In the genomic region with DNA sequence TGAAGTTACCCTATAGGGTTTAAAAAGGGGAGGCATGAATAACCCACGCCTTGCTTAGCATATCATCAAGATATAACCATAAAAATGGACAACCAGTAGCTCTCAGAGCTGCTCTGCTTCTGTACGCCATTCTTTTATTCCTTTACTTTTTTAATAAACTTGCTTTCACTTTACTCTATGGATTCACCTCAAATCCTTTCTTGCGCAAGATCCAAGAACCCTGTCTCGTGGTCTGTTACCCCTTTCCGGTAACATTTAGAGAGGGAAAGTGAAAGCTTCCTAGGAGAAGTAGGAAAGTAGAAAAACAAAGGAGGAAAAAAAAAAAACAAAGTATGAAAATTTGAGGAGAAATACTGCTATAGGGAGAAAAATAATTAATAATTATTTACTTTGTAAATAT, we compare ENCODE assay signal across 17 cellular contexts.
DNase-seq lines count a peak whose midpoint lies in the region; ATAC-seq, FAIRE-seq and TF ChIP-seq lines count a peak whose summit lies in the region.
"Had no signal": no experiment of that assay in that cellular context is flagged by ENCODE, and none has a peak within 500 bp of the region (broad histone marks: within the 10 kb centered on the region; RNA-seq: fewer than 3 reads in every experiment).

No MANE protein-coding gene starts in this region.

- FAIRE-seq in endothelial cell of umbilical vein (lab: Jason Lieb, UNC) (no peak), small intestine (lab: Jason Lieb, UNC) (no peak)
- FAIRE-seq: G401.6, GM19239 had no signal

- H3K4me2 ChIP-seq in endothelial cell of umbilical vein (ENCODE audit: insufficient read depth, low read length), result no peak overlapping the region

- POLR2A ChIA-PET in endothelial cell of umbilical vein (lab: Charles Lee), result no interaction called here

- no peak for TF ChIP-seq CTCF in endothelial cell of umbilical vein (IDR thresholded peaks at IDR 0.05; ENCODE audit: extremely low read depth in 1 of 2, insufficient read depth in 1 of 2, low read depth in 1 of 2, low read length in 2 of 2)
- no peak for TF ChIP-seq CTCF in GM10266 (IDR thresholded peaks at IDR 0.05; ENCODE audit: control insufficient read depth, insufficient read depth, low read depth, missing control alignments)

- intact Hi-C loops in endothelial cell of umbilical vein (cut with micrococcal nuclease), result loop anchor here (5.0 to 10.0 kb wide), 2 partner anchors 195 to 1372 kb away; no protein-coding TSS in a partner anchor

- CTCF ChIA-PET in endothelial cell of umbilical vein (lab: Charles Lee), result no interaction called here

- ATAC-seq in GM19395 (IDR thresholded peaks at IDR 0.05; ENCODE audit: unreplicated experiment), result no peak
- no peak for ATAC-seq in GM19467 (IDR thresholded peaks at IDR 0.05; ENCODE audit: unreplicated experiment)
- ATAC-seq: PC-3 had no signal

- peak overlapping the region; percentile 100 for H3K27ac ChIP-seq in endothelial cell of umbilical vein (ENCODE audit: insufficient read depth, low read depth, low read length)
- H3K27ac ChIP-seq in small intestine (ENCODE audit: low read depth in 1 of 2, low read length in 1 of 2), result no peak overlapping the region
- H3K27ac ChIP-seq: 22Rv1, C4-2B, SJCRH30 had no signal

- H3K4me1 ChIP-seq in endothelial cell of umbilical vein (ENCODE audit: control insufficient read depth, extremely low read depth, insufficient read depth, low read length) (peaks cover 48% of the 10 kb centered on the region), small intestine (ENCODE audit: control insufficient read depth in 2 of 2, insufficient read depth in 1 of 2, low read depth in 1 of 2, low read length in 1 of 2) (peaks cover 0 to 2% of the 10 kb centered on the region in 2 donors)
- H3K4me1 ChIP-seq: SJCRH30 had no signal

- no peaks in the 10 kb centered on the region for H3K9me1 ChIP-seq in endothelial cell of umbilical vein (replicated peaks; ENCODE audit: control insufficient read depth, extremely low read depth, insufficient read depth, low read length)

- H3K9me3 ChIP-seq in endothelial cell of umbilical vein (replicated peaks; ENCODE audit: control insufficient read depth, insufficient read depth, low read length) (no peaks in the 10 kb centered on the region), small intestine (ENCODE audit: control insufficient read depth, low read depth) (no peaks in the 10 kb centered on the region)
- H3K9me3 ChIP-seq: SJCRH30 had no signal

- no peak for TF ChIP-seq POLR2A in endothelial cell of umbilical vein (IDR thresholded peaks at IDR 0.05; ENCODE audit: low read depth, low read length)

- no peaks in the 10 kb centered on the region for H3K79me2 ChIP-seq in endothelial cell of umbilical vein (ENCODE audit: control insufficient read depth, insufficient read depth, low read length)

- BruUV-seq in endothelial cell of umbilical vein (replicated peaks; lab: Mats Ljungman, UMichigan), result no TSS peak

- H3K27me3 ChIP-seq in endothelial cell of umbilical vein (ENCODE audit: control insufficient read depth in 2 of 2, insufficient read depth in 2 of 2, low read length in 2 of 2), result no peaks in the 10 kb centered on the region
- H3K27me3 ChIP-seq in small intestine (ENCODE audit: control insufficient read depth in 2 of 2, insufficient read depth in 2 of 2, low read length in 2 of 2), result no peaks in the 10 kb centered on the region
- H3K27me3 ChIP-seq: SJCRH30 had no signal

- H3K4me3 ChIP-seq in endothelial cell of umbilical vein (replicated peaks in 1 of 3; ENCODE audit: insufficient read depth in 1 of 3, low read depth in 1 of 3, low read length in 3 of 3) (no peak overlapping the region), small intestine (ENCODE audit: low read depth in 1 of 2, low read length in 2 of 2) (no peak overlapping the region)
- H3K4me3 ChIP-seq: SJCRH30 had no signal

- H3K9ac ChIP-seq in endothelial cell of umbilical vein (replicated peaks; ENCODE audit: extremely low read depth, insufficient read depth, low read length), result no peak overlapping the region

- dilution Hi-C loops in endothelial cell of umbilical vein (cut with MboI; ENCODE audit: extremely low pct_ligation_motif_present, low sequenced_read_pairs), result loop anchor here (25.0 kb wide), 1 partner anchor 100 kb away; no protein-coding TSS in a partner anchor

- no peak overlapping the region for H2AFZ ChIP-seq in endothelial cell of umbilical vein (ENCODE audit: low read depth, low read length)

- DNase-seq in NOMO-1 treated with DMSO at 0.1 percent for 48 hours (lab: John Stamatoyannopoulos, UW; ENCODE audit: unreplicated experiment), result peak; percentile 37
- DNase-seq in NOMO-1 treated with dmso at 0.1 percent for 144 hours (lab: John Stamatoyannopoulos, UW; ENCODE audit: unreplicated experiment), result no peak
- peak; percentile 36 for DNase-seq in OCI-M1 (lab: John Stamatoyannopoulos, UW)
- no peak for DNase-seq in endothelial cell of umbilical vein (ENCODE audit: low read depth, low spot score)
- DNase-seq in small intestine, result peak; percentile 21
- DNase-seq in GM10266 (ENCODE audit: extremely low spot score), result no peak
- DNase-seq: DMS 273 treated with DMSO at 0.1 percent for 48 hours, NCI-H1105, NCI-H2081, SJCRH30 had no signal

- WGBS in small intestine, 3 donors, result 37 to 61% (median 40%) methylated on average over 5 of the region's 5 CpGs

- no peaks in the 10 kb centered on the region for H4K20me1 ChIP-seq in endothelial cell of umbilical vein (replicated peaks; ENCODE audit: control insufficient read depth, extremely low read depth, insufficient read depth, low read length)

- no peaks in the 10 kb centered on the region for H3K36me3 ChIP-seq in endothelial cell of umbilical vein (ENCODE audit: control insufficient read depth in 2 of 2, extremely low read depth in 1 of 2, insufficient read depth in 2 of 2, low read length in 2 of 2)
- H3K36me3 ChIP-seq in small intestine (ENCODE audit: control insufficient read depth in 2 of 2, insufficient read depth in 2 of 2, low read length in 2 of 2), result no peaks in the 10 kb centered on the region
- H3K36me3 ChIP-seq: SJCRH30 had no signal

TF ChIP-seq in endothelial cell of umbilical vein, 7 proteins besides CTCF, POLR2A, EP300 and RAD21:
- TF ChIP-seq GATA2 (IDR thresholded peaks at IDR 0.05; ENCODE audit: insufficient read depth, insufficient read length, low read depth, low read length) (no peak), FOS (IDR thresholded peaks at IDR 0.05; ENCODE audit: borderline replicate concordance, insufficient read depth, low read length) (no peak), EZH2 (IDR thresholded peaks at IDR 0.05; ENCODE audit: borderline replicate concordance, low read depth, low read length, severe bottlenecking) (no peak), POLR2AphosphoS5 (IDR thresholded peaks at IDR 0.05; ENCODE audit: insufficient read depth, low read depth, low read length) (no peak), MYC (IDR thresholded peaks at IDR 0.05; ENCODE audit: low read depth, low read length) (no peak), JUN (IDR thresholded peaks at IDR 0.05; ENCODE audit: borderline replicate concordance, insufficient read depth, insufficient read length, low read depth) (no peak)
- TF ChIP-seq, protein P1, sequence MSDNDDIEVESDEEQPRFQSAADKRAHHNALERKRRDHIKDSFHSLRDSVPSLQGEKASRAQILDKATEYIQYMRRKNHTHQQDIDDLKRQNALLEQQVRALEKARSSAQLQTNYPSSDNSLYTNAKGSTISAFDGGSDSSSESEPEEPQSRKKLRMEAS (IDR thresholded peaks at IDR 0.05; ENCODE audit: insufficient read depth, insufficient read length), result no peak
TF ChIP-seq in endothelial cell of umbilical vein: peak in this region for 0.

Comparison
In these comparisons a context has a peak if more than half of its experiments do, and no peak if none do; other contexts are left out.
1. DNase-seq: peak in NOMO-1 treated with DMSO at 0.1 percent for 48 hours (single experiment), OCI-M1 (single experiment) and small intestine (single experiment); none in NOMO-1 treated with dmso at 0.1 percent for 144 hours (single experiment), endothelial cell of umbilical vein (single experiment) and GM10266 (single experiment).